10 cellular contexts compared by ENCODE assay signal in genomic region chr2:84889332-84889731, GRCh38. TPM values are rescaled to one million over a fixed set of nuclear protein-coding genes. Genes with fewer than 3 reads are reported as not detected.
DNase-seq lines count a peak whose midpoint lies in the region; ATAC-seq and TF ChIP-seq lines count a peak whose summit lies in the region.
"Had no signal": no experiment of that assay in that cellular context is flagged by ENCODE, and none has a peak within 500 bp of the region (broad histone marks: within the 10 kb centered on the region; RNA-seq: fewer than 3 reads in every experiment).

No MANE protein-coding gene starts in this region.

- H3K27ac Mint-ChIP-seq in activated naive CD8-positive, alpha-beta T cell treated with anti-CD3 and anti-CD28 coated beads, Interleukin-2, amount 50 U/mL, for 24 hours, result peak overlapping the region; percentile 92

- ATAC-seq in HG03025 (IDR thresholded peaks at IDR 0.05; ENCODE audit: low FRiP score, unreplicated experiment), result peak; percentile 10
- peak; percentile 21 for ATAC-seq in activated naive CD8-positive, alpha-beta T cell treated with anti-CD3 and anti-CD28 coated beads, Interleukin-2, amount 50 U/mL, for 24 hours
- no peak for ATAC-seq in HG03521 (IDR thresholded peaks at IDR 0.05; ENCODE audit: unreplicated experiment)

- H3K4me1 ChIP-seq in DOHH2 (ENCODE audit: control insufficient read depth, low read length) (peaks cover 32% of the 10 kb centered on the region), neutrophil (ENCODE audit: control insufficient read depth in 1 of 2, insufficient read depth in 1 of 2, low read depth in 1 of 2, low read length in 1 of 2) (peaks cover 12 to 20% of the 10 kb centered on the region in 2 experiments)
- H3K4me1 ChIP-seq: gastrocnemius medialis had no signal

- H4K20me1 ChIP-seq in DOHH2 (ENCODE audit: control insufficient read depth, insufficient read depth, low read depth, low read length), result no peaks in the 10 kb centered on the region

- no peaks in the 10 kb centered on the region for H3K9me2 ChIP-seq in DOHH2 (replicated peaks; ENCODE audit: control insufficient read depth, low read length)

- H3K36me3 ChIP-seq in DOHH2 (ENCODE audit: control insufficient read depth, low read length) (no peaks in the 10 kb centered on the region), neutrophil (no peaks in the 10 kb centered on the region)
- H3K36me3 ChIP-seq: gastrocnemius medialis had no signal

- H3K27me3 ChIP-seq in DOHH2 (ENCODE audit: control insufficient read depth, low read length) (peaks cover under 1% of the 10 kb centered on the region; the same call in 1 of the 2 replicates), neutrophil (peaks cover 7% of the 10 kb centered on the region)
- H3K27me3 ChIP-seq: gastrocnemius medialis had no signal

- TF ChIP-seq CTCF in DOHH2 (IDR thresholded peaks at IDR 0.05; ENCODE audit: low read depth, low read length, poor library complexity, severe bottlenecking), result no peak
- TF ChIP-seq CTCF in neutrophil (IDR thresholded peaks at IDR 0.05), result no peak

- H3K9me3 ChIP-seq in DOHH2 (ENCODE audit: control insufficient read depth, insufficient read depth, low read length), result no peaks in the 10 kb centered on the region
- H3K9me3 ChIP-seq in neutrophil, result no peaks in the 10 kb centered on the region
- H3K9me3 ChIP-seq: gastrocnemius medialis had no signal

- H3F3A ChIP-seq in DOHH2 (ENCODE audit: control insufficient read depth, insufficient read depth), result peaks cover 14% of the 10 kb centered on the region

- no peaks in the 10 kb centered on the region for H3K79me2 ChIP-seq in DOHH2 (ENCODE audit: control insufficient read depth, low read length)

- peak; percentile 12 for DNase-seq in activated naive CD8-positive, alpha-beta T cell treated with anti-CD3 and anti-CD28 coated beads, Interleukin-2, amount 50 U/mL, for 24 hours
- DNase-seq in cerebellar cortex (ENCODE audit: low spot score) (no peak), mucosa of gallbladder (ENCODE audit: low spot score) (no peak)
- no peak for DNase-seq in stimulated activated CD4-positive, alpha-beta T cell treated with anti-CD3 and anti-CD28 coated beads, Interleukin-4, amount 100 ng/mL, for 24 hours
- DNase-seq: gastrocnemius medialis, NCI-H1048 had no signal

- H3K4me1 Mint-ChIP-seq in activated naive CD8-positive, alpha-beta T cell treated with anti-CD3 and anti-CD28 coated beads, Interleukin-2, amount 50 U/mL, for 24 hours, result peaks cover 48% of the 10 kb centered on the region

- no peaks in the 10 kb centered on the region for H3K36me3 Mint-ChIP-seq in activated naive CD8-positive, alpha-beta T cell treated with anti-CD3 and anti-CD28 coated beads, Interleukin-2, amount 50 U/mL, for 24 hours (ENCODE audit: low read depth)

- H3K9me3 Mint-ChIP-seq in activated naive CD8-positive, alpha-beta T cell treated with anti-CD3 and anti-CD28 coated beads, Interleukin-2, amount 50 U/mL, for 24 hours, result no peaks in the 10 kb centered on the region

- H3K4me2 ChIP-seq in DOHH2 (ENCODE audit: low read length), result peak overlapping the region; percentile 86

- H3K4me3 ChIP-seq in DOHH2 (ENCODE audit: low read length), result peak overlapping the region; percentile 70
- H3K4me3 ChIP-seq in neutrophil (ENCODE audit: low read depth in 1 of 2, low read length in 1 of 2), result peak overlapping the region; percentile 25 to 34

- no peaks in the 10 kb centered on the region for H3K27me3 Mint-ChIP-seq in activated naive CD8-positive, alpha-beta T cell treated with anti-CD3 and anti-CD28 coated beads, Interleukin-2, amount 50 U/mL, for 24 hours

- peak overlapping the region; percentile 74 for H3K4me3 Mint-ChIP-seq in activated naive CD8-positive, alpha-beta T cell treated with anti-CD3 and anti-CD28 coated beads, Interleukin-2, amount 50 U/mL, for 24 hours

- H3K27ac ChIP-seq in DOHH2 (ENCODE audit: low read depth, low read length) (peak overlapping the region; percentile 78), neutrophil (peak overlapping the region; percentile 77)

RNA-seq across cellular contexts. Expression of gene TRABD2A, which starts 8.4 kb away (rescaled TPM):
- 0.52 TPM for total RNA-seq in mucosa of gallbladder

RNA-seq across cellular contexts. Expression of gene TMSB10, which starts 16.1 kb away (rescaled TPM):
- total RNA-seq in mucosa of gallbladder, result 999 TPM
